Comparison of ENCODE assay signal across 1 cellular context in genomic region chr12:26125451-26126339, GRCh38.
TF ChIP-seq lines count a peak whose summit lies in the region.

No MANE protein-coding gene starts in this region.

TF ChIP-seq in HEK293, 187 proteins besides CTCF, POLR2A, EP300 and RAD21 (continued from another document and continues in another):
- TF ChIP-seq ZNF639 (tag by site-specific recombination; IDR thresholded peaks at IDR 0.05), result 0 out of 2 replicates have a peak, but pooled peaks have one; percentile 23
- peak; percentile 100 for TF ChIP-seq ZNF776 (tag by site-specific recombination; IDR thresholded peaks at IDR 0.05; ENCODE audit: borderline replicate concordance)
- peak; percentile 75; the same call in 1 of the 2 replicates for TF ChIP-seq ZSCAN30 (tag by site-specific recombination; IDR thresholded peaks at IDR 0.05)
- peak; percentile 96 for TF ChIP-seq HIC1 (tag by site-specific recombination; IDR thresholded peaks at IDR 0.05)
- TF ChIP-seq, protein P1, sequence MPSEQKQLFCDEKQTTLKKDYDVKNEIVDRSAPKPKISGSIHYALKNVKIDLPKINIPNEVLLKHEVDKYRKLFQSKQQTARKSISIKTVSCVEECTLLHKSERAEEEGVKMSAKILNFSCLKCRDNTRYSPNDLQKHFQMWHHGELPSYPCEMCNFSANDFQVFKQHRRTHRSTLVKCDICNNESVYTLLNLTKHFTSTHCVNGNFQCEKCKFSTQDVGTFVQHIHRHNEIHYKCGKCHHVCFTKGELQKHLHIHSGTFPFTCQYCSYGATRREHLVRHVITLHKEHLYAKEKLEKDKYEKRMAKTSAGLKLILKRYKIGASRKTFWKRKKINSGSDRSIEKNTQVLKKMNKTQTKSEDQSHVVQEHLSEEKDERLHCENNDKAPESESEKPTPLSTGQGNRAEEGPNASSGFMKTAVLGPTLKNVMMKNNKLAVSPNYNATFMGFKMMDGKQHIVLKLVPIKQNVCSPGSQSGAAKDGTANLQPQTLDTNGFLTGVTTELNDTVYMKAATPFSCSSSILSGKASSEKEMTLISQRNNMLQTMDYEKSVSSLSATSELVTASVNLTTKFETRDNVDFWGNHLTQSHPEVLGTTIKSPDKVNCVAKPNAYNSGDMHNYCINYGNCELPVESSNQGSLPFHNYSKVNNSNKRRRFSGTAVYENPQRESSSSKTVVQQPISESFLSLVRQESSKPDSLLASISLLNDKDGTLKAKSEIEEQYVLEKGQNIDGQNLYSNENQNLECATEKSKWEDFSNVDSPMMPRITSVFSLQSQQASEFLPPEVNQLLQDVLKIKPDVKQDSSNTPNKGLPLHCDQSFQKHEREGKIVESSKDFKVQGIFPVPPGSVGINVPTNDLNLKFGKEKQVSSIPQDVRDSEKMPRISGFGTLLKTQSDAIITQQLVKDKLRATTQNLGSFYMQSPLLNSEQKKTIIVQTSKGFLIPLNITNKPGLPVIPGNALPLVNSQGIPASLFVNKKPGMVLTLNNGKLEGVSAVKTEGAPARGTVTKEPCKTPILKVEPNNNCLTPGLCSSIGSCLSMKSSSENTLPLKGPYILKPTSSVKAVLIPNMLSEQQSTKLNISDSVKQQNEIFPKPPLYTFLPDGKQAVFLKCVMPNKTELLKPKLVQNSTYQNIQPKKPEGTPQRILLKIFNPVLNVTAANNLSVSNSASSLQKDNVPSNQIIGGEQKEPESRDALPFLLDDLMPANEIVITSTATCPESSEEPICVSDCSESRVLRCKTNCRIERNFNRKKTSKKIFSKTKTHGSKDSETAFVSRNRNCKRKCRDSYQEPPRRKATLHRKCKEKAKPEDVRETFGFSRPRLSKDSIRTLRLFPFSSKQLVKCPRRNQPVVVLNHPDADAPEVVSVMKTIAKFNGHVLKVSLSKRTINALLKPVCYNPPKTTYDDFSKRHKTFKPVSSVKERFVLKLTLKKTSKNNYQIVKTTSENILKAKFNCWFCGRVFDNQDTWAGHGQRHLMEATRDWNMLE (tag by site-specific recombination; conservative IDR thresholded peaks at IDR 0.05; ENCODE audit: low read depth), result no peak
- TF ChIP-seq, protein P2, sequence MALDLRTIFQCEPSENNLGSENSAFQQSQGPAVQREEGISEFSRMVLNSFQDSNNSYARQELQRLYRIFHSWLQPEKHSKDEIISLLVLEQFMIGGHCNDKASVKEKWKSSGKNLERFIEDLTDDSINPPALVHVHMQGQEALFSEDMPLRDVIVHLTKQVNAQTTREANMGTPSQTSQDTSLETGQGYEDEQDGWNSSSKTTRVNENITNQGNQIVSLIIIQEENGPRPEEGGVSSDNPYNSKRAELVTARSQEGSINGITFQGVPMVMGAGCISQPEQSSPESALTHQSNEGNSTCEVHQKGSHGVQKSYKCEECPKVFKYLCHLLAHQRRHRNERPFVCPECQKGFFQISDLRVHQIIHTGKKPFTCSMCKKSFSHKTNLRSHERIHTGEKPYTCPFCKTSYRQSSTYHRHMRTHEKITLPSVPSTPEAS (tag by site-specific recombination; IDR thresholded peaks at IDR 0.05), result no peak
- no peak for TF ChIP-seq ZNF239 (tag by site-specific recombination; IDR thresholded peaks at IDR 0.05)
- TF ChIP-seq, protein P3, sequence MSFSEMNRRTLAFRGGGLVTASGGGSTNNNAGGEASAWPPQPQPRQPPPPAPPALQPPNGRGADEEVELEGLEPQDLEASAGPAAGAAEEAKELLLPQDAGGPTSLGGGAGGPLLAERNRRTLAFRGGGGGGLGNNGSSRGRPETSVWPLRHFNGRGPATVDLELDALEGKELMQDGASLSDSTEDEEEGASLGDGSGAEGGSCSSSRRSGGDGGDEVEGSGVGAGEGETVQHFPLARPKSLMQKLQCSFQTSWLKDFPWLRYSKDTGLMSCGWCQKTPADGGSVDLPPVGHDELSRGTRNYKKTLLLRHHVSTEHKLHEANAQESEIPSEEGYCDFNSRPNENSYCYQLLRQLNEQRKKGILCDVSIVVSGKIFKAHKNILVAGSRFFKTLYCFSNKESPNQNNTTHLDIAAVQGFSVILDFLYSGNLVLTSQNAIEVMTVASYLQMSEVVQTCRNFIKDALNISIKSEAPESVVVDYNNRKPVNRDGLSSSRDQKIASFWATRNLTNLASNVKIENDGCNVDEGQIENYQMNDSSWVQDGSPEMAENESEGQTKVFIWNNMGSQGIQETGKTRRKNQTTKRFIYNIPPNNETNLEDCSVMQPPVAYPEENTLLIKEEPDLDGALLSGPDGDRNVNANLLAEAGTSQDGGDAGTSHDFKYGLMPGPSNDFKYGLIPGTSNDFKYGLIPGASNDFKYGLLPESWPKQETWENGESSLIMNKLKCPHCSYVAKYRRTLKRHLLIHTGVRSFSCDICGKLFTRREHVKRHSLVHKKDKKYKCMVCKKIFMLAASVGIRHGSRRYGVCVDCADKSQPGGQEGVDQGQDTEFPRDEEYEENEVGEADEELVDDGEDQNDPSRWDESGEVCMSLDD (tag by site-specific recombination; IDR thresholded peaks at IDR 0.05), result peak; percentile 64; the same call in 1 of the 2 replicates
- TF ChIP-seq ZNF433 (tag by site-specific recombination; IDR thresholded peaks at IDR 0.05; ENCODE audit: low read depth), result no peak
- no peak for TF ChIP-seq OVOL3 (tag by site-specific recombination; IDR thresholded peaks at IDR 0.05)
- peak; percentile 92 for TF ChIP-seq ZSCAN16 (tag by site-specific recombination; IDR thresholded peaks at IDR 0.05)
- TF ChIP-seq HOXA7 (CRISPR knock-in tag; IDR thresholded peaks at IDR 0.05; ENCODE audit: borderline replicate concordance), result no peak
- TF ChIP-seq ZNF555 (tag by site-specific recombination; conservative IDR thresholded peaks at IDR 0.05), result no peak
- no peak for TF ChIP-seq GFI1B (tag by site-specific recombination; IDR thresholded peaks at IDR 0.05)
- TF ChIP-seq ATF2 (tag by site-specific recombination; IDR thresholded peaks at IDR 0.05; ENCODE audit: low read depth), result no peak; the same call in 1 of the 2 replicates
- no peak for TF ChIP-seq ZNF623 (tag by site-specific recombination; IDR thresholded peaks at IDR 0.05)
- TF ChIP-seq, protein P4, sequence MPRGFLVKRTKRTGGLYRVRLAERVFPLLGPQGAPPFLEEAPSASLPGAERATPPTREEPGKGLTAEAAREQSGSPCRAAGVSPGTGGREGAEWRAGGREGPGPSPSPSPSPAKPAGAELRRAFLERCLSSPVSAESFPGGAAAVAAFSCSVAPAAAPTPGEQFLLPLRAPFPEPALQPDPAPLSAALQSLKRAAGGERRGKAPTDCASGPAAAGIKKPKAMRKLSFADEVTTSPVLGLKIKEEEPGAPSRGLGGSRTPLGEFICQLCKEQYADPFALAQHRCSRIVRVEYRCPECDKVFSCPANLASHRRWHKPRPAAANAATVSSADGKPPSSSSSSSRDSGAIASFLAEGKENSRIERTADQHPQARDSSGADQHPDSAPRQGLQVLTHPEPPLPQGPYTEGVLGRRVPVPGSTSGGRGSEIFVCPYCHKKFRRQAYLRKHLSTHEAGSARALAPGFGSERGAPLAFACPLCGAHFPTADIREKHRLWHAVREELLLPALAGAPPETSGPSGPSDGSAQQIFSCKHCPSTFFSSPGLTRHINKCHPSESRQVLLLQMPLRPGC (tag by site-specific recombination; IDR thresholded peaks at IDR 0.05), result no peak
- TF ChIP-seq ZNF585B (tag by site-specific recombination; IDR thresholded peaks at IDR 0.05), result no peak
- no peak for TF ChIP-seq ZNF747 (tag by site-specific recombination; IDR thresholded peaks at IDR 0.05)
- no peak for TF ChIP-seq ZNF221 (tag by site-specific recombination; IDR thresholded peaks at IDR 0.05; ENCODE audit: borderline replicate concordance)
- no peak for TF ChIP-seq YY1 (tag by site-specific recombination; IDR thresholded peaks at IDR 0.05)
- TF ChIP-seq REPIN1 (tag by site-specific recombination; IDR thresholded peaks at IDR 0.05; ENCODE audit: low read depth), result no peak
- TF ChIP-seq ZNF785 (tag by site-specific recombination; IDR thresholded peaks at IDR 0.05), result 0 out of 2 replicates have a peak, but pooled peaks have one; percentile 23
- peak; percentile 61; the same call in 1 of the 2 replicates for TF ChIP-seq ZNF76 (tag by site-specific recombination; IDR thresholded peaks at IDR 0.05; ENCODE audit: borderline replicate concordance, low read depth)
- TF ChIP-seq ZFP69B (tag by site-specific recombination; IDR thresholded peaks at IDR 0.05), result 0 out of 2 replicates have a peak, but pooled peaks have one; percentile 52
- TF ChIP-seq ZNF362 (tag by site-specific recombination; IDR thresholded peaks at IDR 0.05), result no peak
- TF ChIP-seq KLF16 (tag by site-specific recombination; IDR thresholded peaks at IDR 0.05), result peak; percentile 59; the same call in 1 of the 2 replicates
- TF ChIP-seq, protein P5, sequence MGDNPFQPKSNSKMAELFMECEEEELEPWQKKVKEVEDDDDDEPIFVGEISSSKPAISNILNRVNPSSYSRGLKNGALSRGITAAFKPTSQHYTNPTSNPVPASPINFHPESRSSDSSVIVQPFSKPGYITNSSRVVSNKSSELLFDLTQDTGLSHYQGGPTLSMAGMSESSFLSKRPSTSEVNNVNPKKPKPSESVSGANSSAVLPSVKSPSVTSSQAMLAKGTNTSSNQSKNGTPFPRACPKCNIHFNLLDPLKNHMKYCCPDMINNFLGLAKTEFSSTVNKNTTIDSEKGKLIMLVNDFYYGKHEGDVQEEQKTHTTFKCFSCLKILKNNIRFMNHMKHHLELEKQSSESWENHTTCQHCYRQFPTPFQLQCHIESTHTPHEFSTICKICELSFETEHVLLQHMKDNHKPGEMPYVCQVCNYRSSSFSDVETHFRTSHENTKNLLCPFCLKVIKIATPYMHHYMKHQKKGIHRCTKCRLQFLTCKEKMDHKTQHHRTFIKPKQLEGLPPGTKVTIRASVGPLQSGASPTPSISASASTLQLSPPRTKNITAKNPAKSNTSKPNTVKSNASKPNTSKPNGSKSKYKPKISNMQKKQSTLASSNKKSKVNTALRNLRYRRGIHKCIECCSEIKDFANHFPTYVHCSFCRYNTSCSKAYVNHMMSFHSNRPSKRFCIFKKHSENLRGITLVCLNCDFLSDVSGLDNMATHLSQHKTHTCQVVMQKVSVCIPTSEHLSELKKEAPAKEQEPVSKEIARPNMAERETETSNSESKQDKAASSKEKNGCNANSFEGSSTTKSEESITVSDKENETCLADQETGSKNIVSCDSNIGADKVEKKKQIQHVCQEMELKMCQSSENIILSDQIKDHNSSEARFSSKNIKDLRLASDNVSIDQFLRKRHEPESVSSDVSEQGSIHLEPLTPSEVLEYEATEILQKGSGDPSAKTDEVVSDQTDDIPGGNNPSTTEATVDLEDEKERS (tag by site-specific recombination; IDR thresholded peaks at IDR 0.05), result 0 out of 2 replicates have a peak, but pooled peaks have one; percentile 7
- TF ChIP-seq ZNF580 (tag by site-specific recombination; IDR thresholded peaks at IDR 0.05), result peak; percentile 15; the same call in 1 of the 2 replicates
- TF ChIP-seq HOXC10 (CRISPR knock-in tag; IDR thresholded peaks at IDR 0.05), result no peak
- TF ChIP-seq KLF1 (tag by site-specific recombination; IDR thresholded peaks at IDR 0.05), result peak; percentile 30; the same call in 1 of the 2 replicates
- TF ChIP-seq ZNF501 (tag by site-specific recombination; IDR thresholded peaks at IDR 0.05), result peak; percentile 81
- no peak for TF ChIP-seq ZNF658 (tag by site-specific recombination; IDR thresholded peaks at IDR 0.05)
- TF ChIP-seq, protein P6, sequence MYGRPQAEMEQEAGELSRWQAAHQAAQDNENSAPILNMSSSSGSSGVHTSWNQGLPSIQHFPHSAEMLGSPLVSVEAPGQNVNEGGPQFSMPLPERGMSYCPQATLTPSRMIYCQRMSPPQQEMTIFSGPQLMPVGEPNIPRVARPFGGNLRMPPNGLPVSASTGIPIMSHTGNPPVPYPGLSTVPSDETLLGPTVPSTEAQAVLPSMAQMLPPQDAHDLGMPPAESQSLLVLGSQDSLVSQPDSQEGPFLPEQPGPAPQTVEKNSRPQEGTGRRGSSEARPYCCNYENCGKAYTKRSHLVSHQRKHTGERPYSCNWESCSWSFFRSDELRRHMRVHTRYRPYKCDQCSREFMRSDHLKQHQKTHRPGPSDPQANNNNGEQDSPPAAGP (tag by site-specific recombination; IDR thresholded peaks at IDR 0.05), result no peak
- TF ChIP-seq ZNF529 (tag by site-specific recombination; IDR thresholded peaks at IDR 0.05; ENCODE audit: insufficient replicate concordance), result no peak
